Comparison of ENCODE assay signal across 14 cellular contexts in the genomic region with DNA sequence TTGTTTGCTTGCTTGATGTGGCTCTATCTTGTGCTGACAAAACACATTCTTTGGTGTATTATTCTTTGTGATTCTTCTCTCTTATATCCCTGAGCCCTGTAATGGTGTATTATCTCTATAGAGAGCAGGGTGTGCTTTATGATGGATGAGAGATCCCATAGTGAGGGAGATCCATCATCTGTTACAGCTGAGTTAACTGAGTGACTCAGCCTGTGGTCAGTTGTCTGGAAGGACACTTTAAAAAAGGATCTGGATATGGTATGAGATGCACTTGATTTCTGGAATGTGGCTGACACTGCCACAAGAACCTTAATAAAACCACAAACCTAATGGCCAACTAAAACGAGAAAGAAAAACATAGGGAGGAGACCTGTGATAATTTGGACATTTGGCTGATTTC.
DNase-seq lines count a peak whose midpoint lies in the region; FAIRE-seq and TF ChIP-seq lines count a peak whose summit lies in the region.
"Had no signal": no experiment of that assay in that cellular context is flagged by ENCODE, and none has a peak within 500 bp of the region (broad histone marks: within the 10 kb centered on the region; RNA-seq: fewer than 3 reads in every experiment).

No MANE protein-coding gene starts in this region.

- H3K36me3 ChIP-seq in spleen (no peaks in the 10 kb centered on the region), uterus (no peaks in the 10 kb centered on the region)

- H3K4me1 ChIP-seq in spleen: no peaks in the 10 kb centered on the region
- H3K4me1 ChIP-seq in uterus: no peaks in the 10 kb centered on the region

- WGBS in spleen, 5 donors: 46 to 70% (median 60%) methylated on average over 1 of the region's 1 CpG

- no peak overlapping the region for H3K27ac ChIP-seq in spleen
- no peak overlapping the region for H3K27ac ChIP-seq in uterus
- H3K27ac ChIP-seq: skin epidermis had no signal

- no peak for TF ChIP-seq CTCF in AG10803 (conservative IDR thresholded peaks at IDR 0.05; ENCODE audit: low read length)
- no peak for TF ChIP-seq CTCF in spleen (IDR thresholded peaks at IDR 0.05 in 8 of 11, conservative IDR thresholded peaks at IDR 0.05 in 3 of 11)
- TF ChIP-seq CTCF in uterus (IDR thresholded peaks at IDR 0.05): no peak

- DNase-seq in AG10803 (ENCODE audit: low read depth): peak; percentile 72
- peak; percentile 37 for DNase-seq in HTR-8/SVneo (ENCODE audit: insufficient read length, low spot score)
- DNase-seq in amniotic epithelial cell (ENCODE audit: low read depth): peak; percentile 81
- DNase-seq in islet precursor cell: peak; percentile 76
- DNase-seq in spleen: no peak
- DNase-seq in uterus: no peak
- DNase-seq in activated gamma-delta T cell (lab: John Stamatoyannopoulos, UW): no peak
- no peak for DNase-seq in GM12892 (ENCODE audit: insufficient read length)
- DNase-seq: activated B cell treated with CpG ODN at 0.5 μM for 24 hours; CD4-positive, CD25-positive, alpha-beta regulatory T cell; NCI-H1417 treated with DMSO at 0.1 percent for 48 hours; stimulated activated CD8-positive, alpha-beta memory T cell treated with anti-CD3 and anti-CD28 coated beads, Interleukin-4, amount 100 ng/mL, for 48 hours had no signal

- intact Hi-C loops in spleen (cut with DNase I; ENCODE audit: low total_unique reads) (no loop called here), uterus (cut with DNase I; ENCODE audit: low total_unique reads) (no loop called here)

- H3K4me3 ChIP-seq in AG10803 (ENCODE audit: low read length) (no peak overlapping the region), spleen (no peak overlapping the region), uterus (no peak overlapping the region)
- H3K4me3 ChIP-seq: skin epidermis had no signal

- H3K9me3 ChIP-seq in spleen: no peaks in the 10 kb centered on the region
- no peaks in the 10 kb centered on the region for H3K9me3 ChIP-seq in uterus

- no peak for FAIRE-seq in HTR-8/SVneo (lab: Jason Lieb, UNC)
- FAIRE-seq in GM12892 (lab: Jason Lieb, UNC): no peak
- FAIRE-seq: colon had no signal

- no peaks in the 10 kb centered on the region for H3K27me3 ChIP-seq in spleen (replicated peaks in 1 of 7)
- H3K27me3 ChIP-seq in uterus: no peaks in the 10 kb centered on the region

- no peak for TF ChIP-seq POLR2A in spleen (IDR thresholded peaks at IDR 0.05)
- no peak for TF ChIP-seq POLR2A in uterus (IDR thresholded peaks at IDR 0.05)
- TF ChIP-seq POLR2A in GM12892 (IDR thresholded peaks at IDR 0.05; ENCODE audit: low read depth, low read length): no peak

Comparison
In these comparisons a context has a peak if more than half of its experiments do, and no peak if none do; other contexts are left out.
1. DNase-seq: peak in AG10803 (single experiment), HTR-8/SVneo (single experiment), amniotic epithelial cell (single experiment) and islet precursor cell (single experiment); none in spleen (single experiment), uterus (0 of 2), activated gamma-delta T cell (single experiment) and GM12892 (single experiment).